In the genomic region with DNA sequence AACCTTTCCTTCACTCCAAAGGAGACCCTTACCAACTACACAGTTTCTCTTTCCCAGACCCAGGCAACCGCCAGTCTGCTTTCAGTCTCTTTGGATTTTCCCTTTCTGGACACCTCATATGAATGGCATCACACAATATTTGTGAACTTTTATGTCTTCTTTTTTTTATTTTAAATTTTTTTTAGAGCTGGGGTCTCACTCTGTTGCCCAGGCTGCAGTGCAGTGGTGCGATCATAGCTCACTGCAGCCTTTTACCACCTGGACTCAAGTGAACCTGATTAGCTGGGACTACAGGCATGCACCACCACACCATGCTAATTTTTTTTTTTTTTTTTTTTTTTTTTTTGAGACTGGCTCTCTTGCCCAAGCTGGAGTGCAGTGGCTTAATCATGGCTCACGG, we compare ENCODE assay signal across 31 cellular contexts.
"Had no signal": no experiment of that assay in that cellular context is flagged by ENCODE, and none has a peak within 500 bp of the region (broad histone marks: within the 10 kb centered on the region; RNA-seq: fewer than 3 reads in every experiment).

No MANE protein-coding gene starts in this region.

- H3K36me3 ChIP-seq: pancreas, prostate gland, tibial artery, transverse colon, upper lobe of left lung, vagina had no signal

- H3K27ac ChIP-seq: neutrophil, pancreas, prostate gland, skin epidermis, spleen, suprapubic skin, testis, tibial artery, transverse colon, upper lobe of left lung, vagina had no signal

- H3K4me2 ChIP-seq: smooth muscle cell had no signal

- FAIRE-seq: pancreas, urothelium cell line had no signal

- H3K27ac Mint-ChIP-seq: naive thymus-derived CD8-positive, alpha-beta T cell; natural killer cell treated with Interleukin-12 subunit alpha and Interleukin-12 subunit beta and Interleukin-15 and Interleukin-18, amount 100 ng/mL, for 72 hours; nephron progenitor cell; stimulated activated memory B cell treated with anti-CD40 and anti-IgM and Interleukin-4, amounts not matched to agents 10 μg/mL and 1 μg/mL and 100 μg/mL, for 72 hours; stimulated activated naive CD8-positive, alpha-beta T cell treated with anti-CD3 and anti-CD28 coated beads, Interleukin-15, amount 100 ng/mL, for 72 hours had no signal

- ATAC-seq: naive thymus-derived CD8-positive, alpha-beta T cell; natural killer cell treated with Interleukin-12 subunit alpha and Interleukin-12 subunit beta and Interleukin-15 and Interleukin-18, amount 100 ng/mL, for 72 hours; pancreas; right cardiac atrium; sciatic nerve; stimulated activated memory B cell treated with anti-CD40 and anti-IgM and Interleukin-4, amounts not matched to agents 10 μg/mL and 1 μg/mL and 100 μg/mL, for 72 hours; stimulated activated naive CD8-positive, alpha-beta T cell treated with anti-CD3 and anti-CD28 coated beads, Interleukin-15, amount 100 ng/mL, for 72 hours; stimulated activated naive CD8-positive, alpha-beta T cell treated with anti-CD3 and anti-CD28 coated beads, Interleukin-15, Interleukin-2, amounts not matched to agents 100 U/mL and 50 U/mL, for 24 hours had no signal

- H3K4me1 ChIP-seq: pancreas, prostate gland, suprapubic skin, upper lobe of left lung, vagina had no signal

- H3K27me3 ChIP-seq: neutrophil, pancreas, spleen, suprapubic skin, testis, tibial artery, transverse colon, upper lobe of left lung, vagina had no signal

- H3K4me1 Mint-ChIP-seq: neural crest cell had no signal

- H3K4me3 Mint-ChIP-seq: naive B cell; naive thymus-derived CD8-positive, alpha-beta T cell; natural killer cell treated with Interleukin-12 subunit alpha and Interleukin-12 subunit beta and Interleukin-15 and Interleukin-18, amount 100 ng/mL, for 72 hours; nephron progenitor cell; neural crest cell; stimulated activated memory B cell treated with anti-CD40 and anti-IgM and Interleukin-4, amounts not matched to agents 10 μg/mL and 1 μg/mL and 100 μg/mL, for 72 hours; stimulated activated naive CD8-positive, alpha-beta T cell treated with anti-CD3 and anti-CD28 coated beads, Interleukin-15, amount 100 ng/mL, for 72 hours had no signal

- H3K4me3 ChIP-seq: pancreas, prostate gland, skin epidermis, smooth muscle cell, spleen, suprapubic skin, testis, tibial artery, transverse colon, upper lobe of left lung, vagina had no signal

- H3K27me3 Mint-ChIP-seq: naive B cell; naive thymus-derived CD8-positive, alpha-beta T cell; natural killer cell treated with Interleukin-12 subunit alpha and Interleukin-12 subunit beta and Interleukin-15 and Interleukin-18, amount 100 ng/mL, for 72 hours; stimulated activated memory B cell treated with anti-CD40 and anti-IgM and Interleukin-4, amounts not matched to agents 10 μg/mL and 1 μg/mL and 100 μg/mL, for 72 hours; stimulated activated naive CD8-positive, alpha-beta T cell treated with anti-CD3 and anti-CD28 coated beads, Interleukin-15, amount 100 ng/mL, for 72 hours had no signal

- H3K36me3 Mint-ChIP-seq: natural killer cell treated with Interleukin-12 subunit alpha and Interleukin-12 subunit beta and Interleukin-15 and Interleukin-18, amount 100 ng/mL, for 72 hours had no signal

- DNase-seq: naive B cell; naive thymus-derived CD8-positive, alpha-beta T cell; nephron progenitor cell; nucleus accumbens; pancreas; right cardiac atrium; spleen; stimulated activated CD4-positive, alpha-beta T cell treated with anti-CD3 and anti-CD28 coated beads, Interleukin-12 subunit alpha, Interleukin-12 subunit beta, amount 100 ng/mL, for 4 hours; stimulated activated CD4-positive, alpha-beta T cell treated with anti-CD3 and anti-CD28 coated beads, Interleukin-1b, Interleukin-23, amount 100 ng/mL, for 48 hours; stimulated activated CD4-positive, alpha-beta T cell treated with anti-CD3 and anti-CD28 coated beads, Interleukin-4, amount 100 ng/mL, for 1 hour; stimulated activated CD4-positive, alpha-beta T cell treated with anti-CD3 and anti-CD28 coated beads, Interleukin-4, amount 100 ng/mL, for 4 hours; stimulated activated CD8-positive, alpha-beta memory T cell treated with anti-CD3 and anti-CD28 coated beads, Interleukin-4, amount 100 ng/mL, for 48 hours; stimulated activated naive CD4-positive, alpha-beta T cell; stimulated activated naive CD8-positive, alpha-beta T cell treated with anti-CD3 and anti-CD28 coated beads, Interleukin-15, amount 100 ng/mL, for 72 hours; stimulated activated naive CD8-positive, alpha-beta T cell treated with anti-CD3 and anti-CD28 coated beads, Interleukin-15, Interleukin-2, amounts not matched to agents 100 U/mL and 50 U/mL, for 24 hours; substantia nigra; testis; tibial artery; transverse colon; upper lobe of left lung had no signal

- H3K9me3 Mint-ChIP-seq: naive B cell; naive thymus-derived CD8-positive, alpha-beta T cell; natural killer cell treated with Interleukin-12 subunit alpha and Interleukin-12 subunit beta and Interleukin-15 and Interleukin-18, amount 100 ng/mL, for 72 hours; neural crest cell; stimulated activated memory B cell treated with anti-CD40 and anti-IgM and Interleukin-4, amounts not matched to agents 10 μg/mL and 1 μg/mL and 100 μg/mL, for 72 hours; stimulated activated naive CD8-positive, alpha-beta T cell treated with anti-CD3 and anti-CD28 coated beads, Interleukin-15, amount 100 ng/mL, for 72 hours had no signal

- H3K9me3 ChIP-seq: neutrophil, pancreas, prostate gland, spleen, suprapubic skin, testis, tibial artery, transverse colon, upper lobe of left lung, vagina had no signal
